ENCODE assay signal across 20 cellular contexts in the genomic region with DNA sequence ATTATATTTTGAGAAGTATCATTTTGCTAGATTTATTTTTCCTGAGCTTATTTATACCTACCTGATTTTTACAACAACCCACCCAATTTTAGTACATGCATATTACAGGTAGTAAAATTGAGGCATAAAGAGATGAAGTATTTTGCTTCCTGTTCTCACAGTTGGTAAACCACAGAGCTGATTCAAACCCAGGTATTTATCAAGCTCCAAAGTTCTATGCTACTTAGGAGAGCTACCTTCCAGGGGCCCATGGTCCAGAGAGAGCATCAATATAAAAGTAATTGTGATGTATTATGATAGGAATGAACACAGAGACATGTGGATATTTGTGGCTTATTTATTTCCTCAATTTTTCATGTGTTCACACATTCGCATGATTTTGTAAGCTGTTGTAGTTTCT. TPM values are rescaled to one million over a fixed set of nuclear protein-coding genes. Genes with fewer than 3 reads are reported as not detected.
DNase-seq lines count a peak whose midpoint lies in the region; ATAC-seq lines count a peak whose summit lies in the region.
"Had no signal": no experiment of that assay in that cellular context is flagged by ENCODE, and none has a peak within 500 bp of the region (broad histone marks: within the 10 kb centered on the region; RNA-seq: fewer than 3 reads in every experiment).

No MANE protein-coding gene starts in this region.

- peak; percentile 57 for ATAC-seq in left colon
- no peak for ATAC-seq in GM21381 (IDR thresholded peaks at IDR 0.05; ENCODE audit: unreplicated experiment)

- no peak overlapping the region for H3K4me3 ChIP-seq in Jurkat, Clone E6-1 (ENCODE audit: low read length)
- H3K4me3 ChIP-seq: PC-9 had no signal

- H3K27ac Mint-ChIP-seq in activated naive CD4-positive, alpha-beta T cell treated with anti-CD3 and anti-CD28 coated beads, Interleukin-2, amount 50 U/mL, for 24 hours, result peak overlapping the region; percentile 53
- H3K27ac Mint-ChIP-seq in T-helper 2 cell treated with Interferon-gamma antibody and Interleukin-4, amounts not matched to agents 5 μg/mL and 100 μg/mL, for 36 hours, result no peak overlapping the region
- H3K27ac Mint-ChIP-seq: H9 had no signal

- intact Hi-C loops in left colon (cut with DNase I, micrococcal nuclease), result no loop called here

- H3K9me3 Mint-ChIP-seq in activated naive CD4-positive, alpha-beta T cell treated with anti-CD3 and anti-CD28 coated beads, Interleukin-2, amount 50 U/mL, for 24 hours, result peaks cover 3% of the 10 kb centered on the region
- H3K9me3 Mint-ChIP-seq in T-helper 2 cell treated with Interferon-gamma antibody and Interleukin-4, amounts not matched to agents 5 μg/mL and 100 μg/mL, for 36 hours, result no peaks in the 10 kb centered on the region
- H3K9me3 Mint-ChIP-seq: H9 had no signal

- peaks cover 83% of the 10 kb centered on the region for H3K4me1 Mint-ChIP-seq in activated naive CD4-positive, alpha-beta T cell treated with anti-CD3 and anti-CD28 coated beads, Interleukin-2, amount 50 U/mL, for 24 hours
- H3K4me1 Mint-ChIP-seq in T-helper 2 cell treated with Interferon-gamma antibody and Interleukin-4, amounts not matched to agents 5 μg/mL and 100 μg/mL, for 36 hours (ENCODE audit: low read depth), result peaks cover 59% of the 10 kb centered on the region

- DNase-seq in activated naive CD4-positive, alpha-beta T cell treated with anti-CD3 and anti-CD28 coated beads, Interleukin-2, amount 50 U/mL, for 16 hours, result no peak
- DNase-seq in Jurkat, Clone E6-1 (ENCODE audit: low read depth, low spot score), result peak; percentile 22
- DNase-seq in T-helper 2 cell treated with Interferon-gamma antibody and Interleukin-4, amounts not matched to agents 5 μg/mL and 100 μg/mL, for 36 hours (ENCODE audit: low spot score), result no peak
- DNase-seq in left colon (no peak), HPDE6-E6E7 (ENCODE audit: extremely low spot score) (no peak)
- DNase-seq in stimulated activated CD4-positive, alpha-beta T cell treated with anti-CD3 and anti-CD28 coated beads, Interleukin-12 subunit alpha, Interleukin-12 subunit beta, amount 100 ng/mL, for 4 hours, result no peak
- DNase-seq: DND-41, H9, NCI-H1048, NCI-H1436, NCI-H1930, NCI-H2171, NCI-H526, PC-9, SIG-M5 had no signal

- peak overlapping the region; percentile 17 for H3K4me3 Mint-ChIP-seq in activated naive CD4-positive, alpha-beta T cell treated with anti-CD3 and anti-CD28 coated beads, Interleukin-2, amount 50 U/mL, for 24 hours
- peak overlapping the region; percentile 45 for H3K4me3 Mint-ChIP-seq in T-helper 2 cell treated with Interferon-gamma antibody and Interleukin-4, amounts not matched to agents 5 μg/mL and 100 μg/mL, for 36 hours
- H3K4me3 Mint-ChIP-seq: H9 had no signal

- no peaks in the 10 kb centered on the region for H3K27me3 Mint-ChIP-seq in activated naive CD4-positive, alpha-beta T cell treated with anti-CD3 and anti-CD28 coated beads, Interleukin-2, amount 50 U/mL, for 24 hours
- H3K27me3 Mint-ChIP-seq in T-helper 2 cell treated with Interferon-gamma antibody and Interleukin-4, amounts not matched to agents 5 μg/mL and 100 μg/mL, for 36 hours (ENCODE audit: low read depth), result no peaks in the 10 kb centered on the region

- no peaks in the 10 kb centered on the region for H3K36me3 Mint-ChIP-seq in activated naive CD4-positive, alpha-beta T cell treated with anti-CD3 and anti-CD28 coated beads, Interleukin-2, amount 50 U/mL, for 24 hours
- peaks cover 2% of the 10 kb centered on the region for H3K36me3 Mint-ChIP-seq in T-helper 2 cell treated with Interferon-gamma antibody and Interleukin-4, amounts not matched to agents 5 μg/mL and 100 μg/mL, for 36 hours (ENCODE audit: low read depth)

RNA-seq across cellular contexts. Expression of gene GBA3, which starts 20.2 kb away (rescaled TPM):
- not detected for polyA plus RNA-seq in Jurkat, Clone E6-1 (2012; ENCODE audit: insufficient read depth, insufficient read length)
- 10 to 100 TPM in 1 of 2 donors, 1 to 10 TPM in 1; 4.7 to 14.9 TPM for total RNA-seq in left colon
- total RNA-seq: G401, H9, HT-29, MCF 10A, PC-9 had no signal
